ENCODE assay signal across 9 cellular contexts in the genomic region with DNA sequence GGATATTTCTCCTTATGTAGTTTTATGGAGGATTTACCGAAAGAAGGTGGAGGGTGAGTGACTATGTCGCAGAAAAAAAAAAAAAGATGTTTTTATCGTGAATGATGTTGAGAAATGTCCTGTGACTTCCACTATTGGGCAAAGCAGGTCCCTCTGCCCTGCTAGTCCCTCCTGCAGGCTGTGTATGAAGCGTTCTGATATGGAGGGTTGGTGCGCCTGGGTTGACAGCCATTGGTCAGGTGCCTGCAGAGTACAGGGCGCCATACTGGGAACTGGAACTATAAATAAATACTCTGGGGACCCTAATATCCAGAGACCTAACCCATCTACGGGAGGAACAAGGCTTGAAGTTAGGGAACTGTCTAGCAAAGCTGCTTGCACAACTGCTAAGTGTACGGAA. TPM values are rescaled to one million over a fixed set of nuclear protein-coding genes. Genes with fewer than 3 reads are reported as not detected.
A peak's percentile ranks its signal among the peaks of the same experiment; 100 is the strongest.
DNase-seq lines count a peak whose midpoint lies in the region; ATAC-seq, FAIRE-seq and TF ChIP-seq lines count a peak whose summit lies in the region.
"Had no signal": no experiment of that assay in that cellular context is flagged by ENCODE, and none has a peak within 500 bp of the region (broad histone marks: within the 10 kb centered on the region; RNA-seq: fewer than 3 reads in every experiment).

No MANE protein-coding gene starts in this region.

- DNase-seq in astrocyte (ENCODE audit: low read depth): no peak
- DNase-seq in naive B cell: no peak
- DNase-seq in AG20443 (ENCODE audit: low spot score): no peak
- DNase-seq in NCI-H510A treated with DMSO at 0.1 percent for 48 hours (lab: John Stamatoyannopoulos, UW): no peak
- no peak for DNase-seq in NCI-H187 treated with DMSO at 0.1 percent for 48 hours (lab: John Stamatoyannopoulos, UW)

- H2AFZ ChIP-seq in ACC112 (ENCODE audit: low read length, unreplicated experiment) (peak overlapping the region; percentile 68), astrocyte (ENCODE audit: low read depth, low read length) (no peak overlapping the region)

- no peaks in the 10 kb centered on the region for H3K27me3 ChIP-seq in ACC112 (ENCODE audit: insufficient read depth, low read length)
- H3K27me3 ChIP-seq in HUES48 (ENCODE audit: control insufficient read depth, insufficient read depth, low read length): peaks cover 36% of the 10 kb centered on the region
- H3K27me3 ChIP-seq in astrocyte (ENCODE audit: insufficient read depth, low read length): no peaks in the 10 kb centered on the region

- H3K36me3 ChIP-seq in ACC112 (ENCODE audit: insufficient read depth, low read length) (no peaks in the 10 kb centered on the region), HUES48 (ENCODE audit: control insufficient read depth, insufficient read depth, low read length) (no peaks in the 10 kb centered on the region), astrocyte (ENCODE audit: insufficient read depth, low read length) (no peaks in the 10 kb centered on the region)
- H3K36me3 ChIP-seq: cardiac muscle cell had no signal

- H3K27ac ChIP-seq in ACC112 (ENCODE audit: low read depth, low read length) (no peak overlapping the region), HUES48 (ENCODE audit: low read depth, low read length) (no peak overlapping the region), astrocyte (ENCODE audit: low read depth, low read length) (no peak overlapping the region)
- H3K27ac ChIP-seq: cardiac muscle cell had no signal

- H3K27me3 Mint-ChIP-seq in astrocyte (ENCODE audit: low read depth, unreplicated experiment): no peaks in the 10 kb centered on the region
- no peaks in the 10 kb centered on the region for H3K27me3 Mint-ChIP-seq in naive B cell

- peaks cover 41% of the 10 kb centered on the region for H4K20me1 ChIP-seq in astrocyte (ENCODE audit: insufficient read depth, low read length)

- H3K9me3 Mint-ChIP-seq in astrocyte (ENCODE audit: unreplicated experiment) (peaks cover 2% of the 10 kb centered on the region), naive B cell (no peaks in the 10 kb centered on the region)

- H3K9me3 ChIP-seq in HUES48 (ENCODE audit: control insufficient read depth, insufficient read depth, low read length): no peaks in the 10 kb centered on the region
- H3K9me3 ChIP-seq in astrocyte (ENCODE audit: insufficient read depth, low read depth, low read length): no peaks in the 10 kb centered on the region

- H3K4me3 Mint-ChIP-seq in astrocyte (ENCODE audit: unreplicated experiment) (peak overlapping the region; percentile 91), naive B cell (peak overlapping the region; percentile 76 to 91 (median 89))

- no peak for FAIRE-seq in astrocyte (lab: Jason Lieb, UNC)

- H3K27ac Mint-ChIP-seq in astrocyte (ENCODE audit: unreplicated experiment): peak overlapping the region; percentile 66
- peak overlapping the region in 5 of 6 donors; percentile 5 to 80 (median 60) for H3K27ac Mint-ChIP-seq in naive B cell

- ATAC-seq in naive B cell (ENCODE audit: low read depth in 2 of 2) (no peak), HG03521 (IDR thresholded peaks at IDR 0.05; ENCODE audit: unreplicated experiment) (no peak)

- TF ChIP-seq CTCF in astrocyte (IDR thresholded peaks at IDR 0.05; ENCODE audit: insufficient read depth, low read depth, low read length): no peak

- no peaks in the 10 kb centered on the region for H3K36me3 Mint-ChIP-seq in astrocyte (ENCODE audit: low read depth, unreplicated experiment)
- no peaks in the 10 kb centered on the region for H3K36me3 Mint-ChIP-seq in naive B cell

- H3K4me3 ChIP-seq in ACC112 (ENCODE audit: low read depth, low read length): peak overlapping the region; percentile 78
- H3K4me3 ChIP-seq in HUES48 (ENCODE audit: low read depth, low read length): peak overlapping the region; percentile 89
- peak overlapping the region; percentile 78 for H3K4me3 ChIP-seq in astrocyte (ENCODE audit: insufficient read depth, low read depth, low read length)

- H3K4me1 ChIP-seq in ACC112 (ENCODE audit: control insufficient read depth, insufficient read depth, low read length, unreplicated experiment) (peaks cover 6% of the 10 kb centered on the region), HUES48 (ENCODE audit: control insufficient read depth, insufficient read depth, low read length) (0 out of 2 replicates have a peak, but pooled peaks cover 5% of the 10 kb centered on the region), astrocyte (ENCODE audit: insufficient read depth, low read length) (peaks cover 8% of the 10 kb centered on the region)

- H3K9ac ChIP-seq in HUES48 (ENCODE audit: low read depth, low read length) (no peak overlapping the region), astrocyte (ENCODE audit: low read length) (peak overlapping the region; percentile 89)

- H3K4me1 Mint-ChIP-seq in astrocyte (ENCODE audit: low read depth, unreplicated experiment) (peaks cover 16% of the 10 kb centered on the region), naive B cell (peaks cover 39 to 47% (median 44%) of the 10 kb centered on the region in 3 donors)

- H3K79me2 ChIP-seq in ACC112 (ENCODE audit: control insufficient read depth, insufficient read depth, low read length, unreplicated experiment) (peaks cover 38% of the 10 kb centered on the region), astrocyte (ENCODE audit: insufficient read depth, low read length) (peaks cover 53% of the 10 kb centered on the region)

- peak overlapping the region; percentile 91 for H3K4me2 ChIP-seq in astrocyte (ENCODE audit: low read length)

RNA-seq across cellular contexts. Expression of gene IL17RA, which starts 1.5 kb away (rescaled TPM):
- total RNA-seq in astrocyte: 21.5 and 26.7 TPM in 2 replicates
- polyA plus RNA-seq in naive B cell (ENCODE audit: low read depth in 6 of 6): 10 to 100 TPM in 2 of 6 donors, 1 to 10 TPM in 4; 6.4 to 14.7 (median 9.2) TPM

RNA-seq across cellular contexts. Expression of gene TMEM121B, which starts 34.9 kb away (rescaled TPM):
- total RNA-seq in astrocyte: 1.6 and 1.9 TPM in 2 replicates
- not detected for polyA plus RNA-seq in naive B cell (ENCODE audit: low read depth in 6 of 6)
